19 cellular contexts compared by ENCODE assay signal in genomic region chr1:91828007-91828321, GRCh38. TPM values are rescaled to one million over a fixed set of nuclear protein-coding genes. Genes with fewer than 3 reads are reported as not detected.
DNase-seq lines count a peak whose midpoint lies in the region; ATAC-seq and TF ChIP-seq lines count a peak whose summit lies in the region.
"Had no signal": no experiment of that assay in that cellular context is flagged by ENCODE, and none has a peak within 500 bp of the region (broad histone marks: within the 10 kb centered on the region; RNA-seq: fewer than 3 reads in every experiment).

No MANE protein-coding gene starts in this region.

- no peak overlapping the region for H2BK12ac ChIP-seq in neuronal stem cell (ENCODE audit: low read length)

- no peaks in the 10 kb centered on the region for H3K9me3 Mint-ChIP-seq in type B pancreatic cell
- H3K9me3 Mint-ChIP-seq: activated CD4-positive, alpha-beta memory T cell treated with anti-CD3 and anti-CD28 coated beads, Interleukin-2, amount 10 ng/mL, durations not matched to agents 7 days and 5 days; activated T-helper 1 cell treated with anti-CD3 and anti-CD28 coated beads, Interleukin-12 subunit alpha, Interleukin-12 subunit beta, Interleukin-2, Interleukin-4 antibody, amounts not matched to agents 30 ng/mL and 10 ng/mL and 1 ng/mL, durations not matched to agents 14 hours and 24 hours and 36 hours; CD4-positive, CD25-positive, alpha-beta regulatory T cell had no signal

- H3K14ac ChIP-seq in neuronal stem cell (ENCODE audit: low read length), result no peak overlapping the region

- H3K4me3 ChIP-seq in heart left ventricle, result no peak overlapping the region
- no peak overlapping the region for H3K4me3 ChIP-seq in mucosa of rectum (ENCODE audit: low read length in 2 of 2)
- no peak overlapping the region for H3K4me3 ChIP-seq in neuronal stem cell (ENCODE audit: low read length in 2 of 2)
- H3K4me3 ChIP-seq: HAP-1 had no signal

- no peak overlapping the region for H4K91ac ChIP-seq in neuronal stem cell (ENCODE audit: low read depth, low read length, poor library complexity)

- peaks cover 33% of the 10 kb centered on the region for H3K4me1 Mint-ChIP-seq in type B pancreatic cell (ENCODE audit: unreplicated experiment)
- H3K4me1 Mint-ChIP-seq: IgD-negative memory B cell had no signal

- H3K4me3 Mint-ChIP-seq in type B pancreatic cell, result no peak overlapping the region
- H3K4me3 Mint-ChIP-seq: activated CD4-positive, alpha-beta memory T cell treated with anti-CD3 and anti-CD28 coated beads, Interleukin-2, amount 10 ng/mL, durations not matched to agents 7 days and 5 days; activated T-helper 1 cell treated with anti-CD3 and anti-CD28 coated beads, Interleukin-12 subunit alpha, Interleukin-12 subunit beta, Interleukin-2, Interleukin-4 antibody, amounts not matched to agents 30 ng/mL and 10 ng/mL and 1 ng/mL, durations not matched to agents 14 hours and 24 hours and 36 hours; IgD-negative memory B cell had no signal

- WGBS in heart left ventricle, 4 donors, result 39 to 47% (median 46%) methylated on average over 6 of the region's 6 CpGs
- WGBS in neuronal stem cell (ENCODE audit: extremely low coverage in 2 of 2, insufficient read length in 2 of 2, insufficient replicate concordance in 1 of 2), 2 donors, result no CpG with 5 or more reads among the region's 6 CpGs

- H3K4ac ChIP-seq in neuronal stem cell (ENCODE audit: low read length), result no peak overlapping the region

- H2AK5ac ChIP-seq in neuronal stem cell (ENCODE audit: low read depth, low read length), result no peak overlapping the region

- H3K36me3 ChIP-seq in heart left ventricle, result no peaks in the 10 kb centered on the region
- H3K36me3 ChIP-seq in mucosa of rectum (ENCODE audit: control insufficient read depth in 2 of 2, insufficient read depth in 2 of 2, low read length in 2 of 2), result no peaks in the 10 kb centered on the region
- no peaks in the 10 kb centered on the region for H3K36me3 ChIP-seq in neuronal stem cell (replicated peaks in 1 of 2; ENCODE audit: control insufficient read depth in 2 of 2, insufficient read depth in 2 of 2, low read length in 2 of 2)
- H3K36me3 ChIP-seq: HAP-1 had no signal

- no peak overlapping the region for H2AFZ ChIP-seq in neuronal stem cell (ENCODE audit: low read length)

- DNase-seq in heart left ventricle, result no peak
- DNase-seq in cardiac septum (ENCODE audit: low spot score), result no peak
- no peak for DNase-seq in foreskin keratinocyte
- no peak for DNase-seq in type B pancreatic cell (ENCODE audit: extremely low spot score, unreplicated experiment)
- DNase-seq in neuronal stem cell (ENCODE audit: low spot score), result no peak
- DNase-seq: activated CD4-positive, alpha-beta memory T cell treated with anti-CD3 and anti-CD28 coated beads, Interleukin-2, amount 10 ng/mL, durations not matched to agents 7 days and 5 days; CD4-positive, CD25-positive, alpha-beta regulatory T cell; cerebellar nuclear complex; NCI-H1092 treated with DMSO at 0.1 percent for 48 hours; NCI-H2227 treated with DMSO at 0.1 percent for 48 hours; nucleus accumbens; stimulated activated CD4-positive, alpha-beta T cell treated with anti-CD3 and anti-CD28 coated beads, Interleukin-12 subunit alpha, Interleukin-12 subunit beta, amount 100 ng/mL, for 4 hours had no signal

- H3K27ac ChIP-seq in heart left ventricle, result peak overlapping the region in 11 of 12 donors; percentile 68 to 94 (median 85)
- no peak overlapping the region for H3K27ac ChIP-seq in foreskin keratinocyte
- H3K27ac ChIP-seq in mucosa of rectum (ENCODE audit: low read depth in 2 of 2, low read length in 2 of 2), result peak overlapping the region; percentile 41 to 53
- no peak overlapping the region for H3K27ac ChIP-seq in neuronal stem cell (replicated peaks; ENCODE audit: low read length)

- no peak overlapping the region for H3K4me2 ChIP-seq in neuronal stem cell (ENCODE audit: insufficient read depth, low read length, poor library complexity, severe bottlenecking)

- ATAC-seq in heart left ventricle (no peak), foreskin keratinocyte (peak; percentile 9), GM18519 (IDR thresholded peaks at IDR 0.05; ENCODE audit: low FRiP score, unreplicated experiment) (no peak), HG02759 (IDR thresholded peaks at IDR 0.05; ENCODE audit: unreplicated experiment) (no peak)
- ATAC-seq: SK-N-SH treated with all-trans-retinoic acid at 6 μM for 48 hours had no signal

- peaks cover 3 to 57% (median 37%) of the 10 kb centered on the region in 12 donors for H3K4me1 ChIP-seq in heart left ventricle
- H3K4me1 ChIP-seq in foreskin keratinocyte, result peaks cover 9% of the 10 kb centered on the region
- H3K4me1 ChIP-seq in mucosa of rectum (ENCODE audit: control insufficient read depth in 2 of 2, insufficient read depth in 2 of 2, low read length in 2 of 2), result peaks cover 17 to 35% of the 10 kb centered on the region in 2 donors
- peaks cover 5 to 8% of the 10 kb centered on the region in 2 donors for H3K4me1 ChIP-seq in neuronal stem cell (ENCODE audit: control insufficient read depth in 2 of 2, insufficient read depth in 1 of 2, low read depth in 1 of 2, low read length in 2 of 2)
- H3K4me1 ChIP-seq: HAP-1 had no signal

- no peak overlapping the region for H3K23ac ChIP-seq in neuronal stem cell (ENCODE audit: low read depth, low read length, poor library complexity)

- no peak overlapping the region for H2BK15ac ChIP-seq in neuronal stem cell (ENCODE audit: low read length)

- intact Hi-C loops in heart left ventricle (cut with DNase I) (loop anchor here in 2 of 10 donors (5.0 to 10.0 kb wide), 3 partner anchors 57 to 226 kb away; partner anchors contain the start of gene TGFBR3 (in 1 of the 2)), cardiac septum (cut with DNase I) (loop anchor here (5.0 kb wide), 2 partner anchors 59 to 131 kb away; partner anchors contain the start of gene TGFBR3)

- H3K18ac ChIP-seq in neuronal stem cell (ENCODE audit: low read length), result no peak overlapping the region

- no peak overlapping the region for H3K9ac ChIP-seq in mucosa of rectum (ENCODE audit: low read depth in 1 of 2, low read length in 2 of 2)
- H3K9ac ChIP-seq in neuronal stem cell (ENCODE audit: low read depth, low read length, poor library complexity), result no peak overlapping the region

- no peaks in the 10 kb centered on the region for H3K79me1 ChIP-seq in neuronal stem cell (ENCODE audit: low read depth, low read length)

- no peak for TF ChIP-seq CTCF in heart left ventricle (IDR thresholded peaks at IDR 0.05)
- TF ChIP-seq CTCF in foreskin keratinocyte (conservative IDR thresholded peaks at IDR 0.05), result no peak
- no peak for TF ChIP-seq CTCF in type B pancreatic cell (conservative IDR thresholded peaks at IDR 0.05)

- no peaks in the 10 kb centered on the region for H3K36me3 Mint-ChIP-seq in type B pancreatic cell
- H3K36me3 Mint-ChIP-seq: IgD-negative memory B cell had no signal

- no peak overlapping the region for H2BK5ac ChIP-seq in neuronal stem cell (ENCODE audit: low read length)

- H3K27me3 ChIP-seq in heart left ventricle (no peaks in the 10 kb centered on the region), foreskin keratinocyte (no peaks in the 10 kb centered on the region), mucosa of rectum (ENCODE audit: control insufficient read depth in 2 of 2, insufficient read depth in 2 of 2, low read length in 2 of 2) (no peaks in the 10 kb centered on the region), neuronal stem cell (ENCODE audit: control insufficient read depth in 3 of 3, insufficient read depth in 3 of 3, low read depth in 1 of 3, low read length in 3 of 3) (no peaks in the 10 kb centered on the region)

- peak overlapping the region; percentile 0 for H3K27ac Mint-ChIP-seq in type B pancreatic cell
- H3K27ac Mint-ChIP-seq: activated CD4-positive, alpha-beta memory T cell treated with anti-CD3 and anti-CD28 coated beads, Interleukin-2, amount 10 ng/mL, durations not matched to agents 7 days and 5 days; activated T-helper 1 cell treated with anti-CD3 and anti-CD28 coated beads, Interleukin-12 subunit alpha, Interleukin-12 subunit beta, Interleukin-2, Interleukin-4 antibody, amounts not matched to agents 30 ng/mL and 10 ng/mL and 1 ng/mL, durations not matched to agents 14 hours and 24 hours and 36 hours; IgD-negative memory B cell had no signal

- no peak overlapping the region for H4K8ac ChIP-seq in neuronal stem cell (ENCODE audit: low read depth, low read length)

- no peak overlapping the region for H2BK120ac ChIP-seq in neuronal stem cell (ENCODE audit: low read depth, low read length)

- H3K27me3 Mint-ChIP-seq in type B pancreatic cell, result no peaks in the 10 kb centered on the region
- H3K27me3 Mint-ChIP-seq: activated CD4-positive, alpha-beta memory T cell treated with anti-CD3 and anti-CD28 coated beads, Interleukin-2, amount 10 ng/mL, durations not matched to agents 7 days and 5 days; CD4-positive, CD25-positive, alpha-beta regulatory T cell had no signal

- H3K9me3 ChIP-seq in heart left ventricle, result no peaks in the 10 kb centered on the region
- no peaks in the 10 kb centered on the region for H3K9me3 ChIP-seq in mucosa of rectum (ENCODE audit: control insufficient read depth in 2 of 2, low read length in 2 of 2)
- H3K9me3 ChIP-seq in neuronal stem cell (replicated peaks in 1 of 2; ENCODE audit: control insufficient read depth in 2 of 2, insufficient read depth in 1 of 2, low read depth in 1 of 2, low read length in 2 of 2), result no peaks in the 10 kb centered on the region
- H3K9me3 ChIP-seq: HAP-1 had no signal

- no peak for TF ChIP-seq POLR2A in heart left ventricle (IDR thresholded peaks at IDR 0.05)

RNA-seq across cellular contexts. Expression of gene TGFBR3, which starts 58.0 kb away (rescaled TPM):
- total RNA-seq in heart left ventricle (10 to 100 TPM; 10.3 to 51.8 (median 28.1) TPM), cardiac septum (12.6 TPM), foreskin keratinocyte (1.6 and 2.9 TPM in 2 replicates), type B pancreatic cell (ENCODE audit: low replicate concordance) (22.2 and 33.5 TPM in 2 replicates)
- polyA plus RNA-seq in heart left ventricle (10 to 100 TPM in 1 of 2 donors, 1 to 10 TPM in 1; 6.9 to 10.3 TPM), foreskin keratinocyte (0.27 and 0.54 TPM in 2 replicates)
- polyA plus RNA-seq in neuronal stem cell (2013, experiment 1 of 2), result 5.3 TPM
- polyA plus RNA-seq in neuronal stem cell (2013, experiment 2 of 2), result 5.1 TPM

Comparison
In these comparisons a context has a peak if more than half of its experiments do, and no peak if none do; other contexts are left out.
1. H3K27ac ChIP-seq: peak in heart left ventricle (11 of 12) and mucosa of rectum (2 of 2); none in foreskin keratinocyte (single experiment) and neuronal stem cell (single experiment).